In the genomic region with DNA sequence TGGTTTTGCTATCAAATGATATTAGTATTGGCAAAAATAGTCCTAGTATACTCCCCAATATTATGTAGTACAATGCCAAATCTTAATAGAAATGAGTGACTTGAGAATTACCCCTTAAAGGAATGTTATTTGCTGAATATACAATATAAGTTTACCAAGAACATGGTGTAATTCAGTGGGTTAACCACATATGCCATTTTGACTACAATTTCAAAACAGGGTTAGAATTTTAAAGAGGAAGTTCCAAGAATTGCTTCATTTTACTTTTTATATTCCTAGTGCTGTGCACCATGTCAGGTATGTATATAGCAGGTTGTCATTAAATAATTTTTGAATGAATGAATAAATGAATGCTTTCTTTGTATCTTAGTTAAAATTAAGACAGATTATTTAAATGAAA, we compare ENCODE assay signal across 17 cellular contexts.
"Had no signal": no experiment of that assay in that cellular context is flagged by ENCODE, and none has a peak within 500 bp of the region (broad histone marks: within the 10 kb centered on the region; RNA-seq: fewer than 3 reads in every experiment).

No MANE protein-coding gene starts in this region.

- ATAC-seq: activated CD8-positive, alpha-beta T cell treated with anti-CD3 and anti-CD28 coated beads, Interleukin-2, amount 10 ng/mL, durations not matched to agents 7 days and 5 days; left colon; lower lobe of right lung; right lobe of liver had no signal

- DNase-seq: activated B cell treated with CpG ODN at 0.5 μM for 24 hours; activated CD4-positive, alpha-beta T cell treated with anti-CD3 and anti-CD28 coated beads, Interleukin-2, amount 10 ng/mL, durations not matched to agents 24 days and 14 days; activated CD8-positive, alpha-beta memory T cell treated with anti-CD3 and anti-CD28 coated beads, Interleukin-2, amount 50 U/mL, for 4 hours; activated CD8-positive, alpha-beta T cell treated with anti-CD3 and anti-CD28 coated beads, Interleukin-2, amount 10 ng/mL, durations not matched to agents 7 days and 5 days; activated effector memory CD4-positive, alpha-beta T cell treated with anti-CD3 and anti-CD28 coated beads, Interleukin-2, amount 50 U/mL, for 16 hours; activated T-cell treated with anti-CD3 and anti-CD28 coated beads, Interleukin-2, amount 50 U/mL, for 48 hours; adrenal gland; dorsolateral prefrontal cortex; endodermal cell; left colon; lower lobe of right lung; midbrain; ovary; right lobe of liver; stomach; testis; upper lobe of left lung had no signal
